In the genomic region with DNA sequence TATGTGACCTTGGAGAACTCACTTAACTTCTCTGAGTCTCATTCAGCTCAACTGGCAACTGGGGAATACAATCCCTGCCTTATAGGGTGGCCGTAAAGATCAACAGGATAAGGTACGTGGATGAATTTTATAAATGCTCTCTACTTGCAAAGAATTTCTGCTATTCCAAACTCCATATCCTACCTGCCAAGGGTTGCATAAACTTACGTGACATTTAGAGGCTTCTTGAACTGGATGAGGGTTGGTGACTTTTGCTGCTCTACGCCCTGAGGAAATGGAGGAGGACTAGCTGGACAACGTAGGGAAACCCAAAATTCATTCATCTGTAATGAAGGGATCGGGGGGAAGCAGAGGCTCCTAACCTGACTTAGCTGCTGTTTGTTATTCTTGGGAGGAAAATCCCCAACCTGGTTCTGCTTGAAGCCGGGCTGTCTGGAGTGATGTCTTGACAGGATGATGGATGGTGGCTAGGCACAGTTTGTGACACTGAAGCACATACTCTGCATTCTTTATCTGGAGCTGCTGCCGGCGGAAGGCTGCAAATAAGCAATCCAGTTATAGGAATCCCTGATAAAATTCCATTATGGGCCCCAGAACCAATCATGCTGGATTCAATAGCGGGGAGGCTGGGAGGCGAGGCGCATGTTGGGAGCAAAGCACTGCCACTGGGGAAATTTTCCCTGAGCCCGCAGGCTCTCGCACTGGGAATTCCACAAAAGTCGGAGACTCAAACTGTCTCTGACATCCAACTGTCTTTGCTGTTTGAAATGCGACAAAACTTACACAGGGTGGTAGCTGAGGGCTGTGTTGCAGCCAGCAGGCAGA, we compare ENCODE assay signal across 1 cellular context.
TF ChIP-seq lines count a peak whose summit lies in the region.

No MANE protein-coding gene starts in this region.

TF ChIP-seq in H1, 55 proteins besides CTCF, POLR2A, EP300 and RAD21 (continued from another document):
- TF ChIP-seq TCF12 (IDR thresholded peaks at IDR 0.05; ENCODE audit: low read depth, low read length) (no peak), NRF1 (IDR thresholded peaks at IDR 0.05; ENCODE audit: low read depth, low read length) (no peak), SP4 (IDR thresholded peaks at IDR 0.05; ENCODE audit: low read length) (no peak), EZH2 (IDR thresholded peaks at IDR 0.05; ENCODE audit: low read depth, low read length, severe bottlenecking) (no peak), BRCA1 (IDR thresholded peaks at IDR 0.05; ENCODE audit: low read depth, low read length) (no peak), KDM4A (IDR thresholded peaks at IDR 0.05; ENCODE audit: low read depth, low read length, severe bottlenecking) (no peak), RNF2 (IDR thresholded peaks at IDR 0.05; ENCODE audit: borderline replicate concordance, low read depth, low read length, missing control alignments, poor library complexity, severe bottlenecking) (no peak), TAF7 (optimal IDR thresholded peaks at IDR 0.05; ENCODE audit: borderline replicate concordance, low read depth, low read length) (no peak)
